Comparison of ENCODE assay signal across 8 cellular contexts in the genomic region with DNA sequence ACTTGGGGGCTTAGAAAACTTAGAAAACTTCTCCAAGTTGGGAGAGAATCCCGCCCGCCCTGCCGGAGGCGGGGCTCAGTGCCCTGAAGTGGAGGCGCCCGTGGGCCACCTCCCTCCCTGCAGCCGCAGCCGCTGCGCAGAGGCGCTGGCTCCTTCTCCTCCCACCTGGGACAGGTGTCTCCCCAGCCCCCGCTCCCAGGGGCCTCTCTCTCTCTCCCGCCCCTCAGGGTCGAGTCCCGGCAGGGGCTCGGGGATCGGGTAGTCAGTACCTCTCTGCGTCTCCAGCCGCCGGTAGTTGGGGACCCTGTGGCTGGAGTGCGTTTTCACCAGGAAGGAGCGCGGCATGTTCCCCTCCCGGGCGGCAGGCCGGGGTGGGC. TPM values are rescaled to one million over a fixed set of nuclear protein-coding genes. Genes with fewer than 3 reads are reported as not detected.
DNase-seq lines count a peak whose midpoint lies in the region; ATAC-seq, FAIRE-seq and TF ChIP-seq lines count a peak whose summit lies in the region.

No MANE protein-coding gene starts in this region.

- in situ Hi-C loops in Panc1 (cut with HindIII; ENCODE audit: low pct_unique_long_range_greater_than_20kb, low sequenced_read_pairs): no loop called here

- no TSS peak for BruUV-seq in Panc1 (replicated peaks; lab: Mats Ljungman, UMichigan)

- H3K9me3 ChIP-seq in Panc1 (ENCODE audit: control insufficient read depth, insufficient read depth, low read depth, low read length) (no peaks in the 10 kb centered on the region), colonic mucosa (no peaks in the 10 kb centered on the region), muscle layer of colon (ENCODE audit: low read length) (no peaks in the 10 kb centered on the region)

- H3K36me3 ChIP-seq in Panc1 (ENCODE audit: control insufficient read depth, insufficient read depth, low read length): no peaks in the 10 kb centered on the region
- no peaks in the 10 kb centered on the region for H3K36me3 ChIP-seq in colonic mucosa
- no peaks in the 10 kb centered on the region for H3K36me3 ChIP-seq in muscle layer of colon (ENCODE audit: insufficient read depth, low read length)

- TF ChIP-seq CTCF in GM12875 (IDR thresholded peaks at IDR 0.05; ENCODE audit: borderline replicate concordance, insufficient read depth, low read depth, low read length): no peak
- no peak for TF ChIP-seq CTCF in Panc1 (IDR thresholded peaks at IDR 0.05)
- TF ChIP-seq CTCF in colonic mucosa (IDR thresholded peaks at IDR 0.05): no peak

- DNase-seq in Panc1 (ENCODE audit: low read depth, low spot score) (no peak), colonic mucosa (no peak), HTR-8/SVneo (ENCODE audit: insufficient read length, low spot score) (no peak)

- intact Hi-C loops in Panc1 (cut with micrococcal nuclease; ENCODE audit: unreplicated experiment): no loop called here
- intact Hi-C loops in colonic mucosa (cut with DNase I): no loop called here

- ATAC-seq in HG02571 (IDR thresholded peaks at IDR 0.05; ENCODE audit: unreplicated experiment): peak; percentile 17
- ATAC-seq in Panc1: peak; percentile 54
- ATAC-seq in HG03135 (IDR thresholded peaks at IDR 0.05; ENCODE audit: unreplicated experiment): no peak
- no peak for ATAC-seq in HG03521 (IDR thresholded peaks at IDR 0.05; ENCODE audit: unreplicated experiment)

- CTCF ChIA-PET in Panc1 (lab: Charles Lee): no interaction called here

- H3K4me1 ChIP-seq in Panc1 (ENCODE audit: control insufficient read depth, insufficient read depth, low read length) (no peaks in the 10 kb centered on the region; the same call in 1 of the 2 replicates), colonic mucosa (peaks cover 13% of the 10 kb centered on the region), muscle layer of colon (ENCODE audit: insufficient read depth, low read length) (peaks cover 4% of the 10 kb centered on the region)

- peak overlapping the region; percentile 65 for H3K4me3 ChIP-seq in GM12875 (ENCODE audit: low read depth, low read length)
- H3K4me3 ChIP-seq in Panc1 (ENCODE audit: low read depth in 2 of 2, low read length in 2 of 2): peak overlapping the region; percentile 45 to 58
- peak overlapping the region; percentile 56 for H3K4me3 ChIP-seq in colonic mucosa
- peak overlapping the region; percentile 20 to 23 for H3K4me3 ChIP-seq in muscle layer of colon (ENCODE audit: low read depth in 1 of 2, low read length in 2 of 2)

- H3K27ac ChIP-seq in Panc1 (ENCODE audit: low read length): no peak overlapping the region
- H3K27ac ChIP-seq in colonic mucosa: no peak overlapping the region
- H3K27ac ChIP-seq in muscle layer of colon (ENCODE audit: low read depth, low read length): peak overlapping the region; percentile 34

- POLR2A ChIA-PET in Panc1 (lab: Charles Lee): no interaction called here

- H3K9ac ChIP-seq in colonic mucosa (ENCODE audit: low read depth in 2 of 2, low read length in 2 of 2): peak overlapping the region; percentile 40 to 46
- H3K9ac ChIP-seq in muscle layer of colon (ENCODE audit: low read length): no peak overlapping the region

- H3K27me3 ChIP-seq in Panc1 (ENCODE audit: control insufficient read depth, insufficient read depth, low read length) (no peaks in the 10 kb centered on the region), colonic mucosa (peaks cover 7% of the 10 kb centered on the region), muscle layer of colon (ENCODE audit: control insufficient read depth in 1 of 2, insufficient read depth in 2 of 2, low read length in 2 of 2) (peaks cover 33 to 73% of the 10 kb centered on the region in 2 donors)

- no peak for FAIRE-seq in HTR-8/SVneo (lab: Jason Lieb, UNC)

RNA-seq across cellular contexts. Expression of a gene that starts 0.3 kb away (rescaled TPM):
- total RNA-seq in Panc1 (2021; ENCODE audit: unreplicated experiment) (not detected), colonic mucosa (under 1 TPM; 0.25 to 0.40 TPM)
- polyA plus RNA-seq in Panc1 (2012; ENCODE audit: insufficient read length): 0.40 TPM

RNA-seq across cellular contexts. Expression of a gene that starts 20.2 kb away (rescaled TPM):
- total RNA-seq in Panc1 (2021; ENCODE audit: unreplicated experiment): 19.8 TPM
- polyA plus RNA-seq in Panc1 (2012; ENCODE audit: insufficient read length): 23.4 TPM
- 1 to 10 TPM; 9.2 to 9.3 TPM for total RNA-seq in colonic mucosa

RNA-seq across cellular contexts. Expression of a gene that starts 20.3 kb away (rescaled TPM):
- 24.8 TPM for total RNA-seq in Panc1 (2021; ENCODE audit: unreplicated experiment)
- polyA plus RNA-seq in Panc1 (2012; ENCODE audit: insufficient read length): 31.7 TPM
- total RNA-seq in colonic mucosa: 10 to 100 TPM in 1 of 2 donors, 1 to 10 TPM in 1; 7.8 to 23.1 TPM

RNA-seq across cellular contexts. Expression of a gene that starts 23.2 kb away (rescaled TPM):
- total RNA-seq in Panc1 (2021; ENCODE audit: unreplicated experiment): 96.8 TPM
- 84.8 TPM for polyA plus RNA-seq in Panc1 (2012; ENCODE audit: insufficient read length)
- 100 to 1,000 TPM in 1 of 2 donors, 10 to 100 TPM in 1; 86.2 to 132 TPM for total RNA-seq in colonic mucosa

RNA-seq across cellular contexts. Expression of a gene that starts 35.2 kb away (rescaled TPM):
- total RNA-seq in Panc1 (2021; ENCODE audit: unreplicated experiment) (233 TPM), colonic mucosa (100 to 1,000 TPM; 368 to 389 TPM)
- polyA plus RNA-seq in Panc1 (2012; ENCODE audit: insufficient read length): 404 TPM

Comparison
In these comparisons a context has a peak if more than half of its experiments do, and no peak if none do; other contexts are left out.
1. ATAC-seq: peak in HG02571 (single experiment) and Panc1 (single experiment); none in HG03135 (single experiment) and HG03521 (single experiment).
2. Peak in every context shown above with its lines, with median percentiles within 50 percentile points of each other: H3K4me3 ChIP-seq.